9 cellular contexts compared by ENCODE assay signal in genomic region chr10:62047240-62047897, GRCh38.
A peak's percentile ranks its signal among the peaks of the same experiment; 100 is the strongest.
DNase-seq lines count a peak whose midpoint lies in the region; ATAC-seq and TF ChIP-seq lines count a peak whose summit lies in the region.
"Had no signal": no experiment of that assay in that cellular context is flagged by ENCODE, and none has a peak within 500 bp of the region (broad histone marks: within the 10 kb centered on the region; RNA-seq: fewer than 3 reads in every experiment).

No MANE protein-coding gene starts in this region.

- no peak overlapping the region for H2AFZ ChIP-seq in GM23248

- peak overlapping the region; percentile 98 for H3K27ac Mint-ChIP-seq in activated naive CD8-positive, alpha-beta T cell

- no peaks in the 10 kb centered on the region for H3K27me3 Mint-ChIP-seq in activated naive CD8-positive, alpha-beta T cell

- H3K4me3 ChIP-seq in GM23248 (no peak overlapping the region), mucosa of descending colon (no peak overlapping the region)

- peak; percentile 2 for ATAC-seq in mucosa of descending colon
- ATAC-seq in GM18502 (IDR thresholded peaks at IDR 0.05; ENCODE audit: poor library complexity, unreplicated experiment), result no peak

- H3K36me3 ChIP-seq in GM23248 (ENCODE audit: low read depth) (peaks cover 17% of the 10 kb centered on the region), mucosa of descending colon (ENCODE audit: low read depth) (no peaks in the 10 kb centered on the region)

- in situ Hi-C loops in GM23248 (cut with MboI), result loop anchor here (10.0 to 25.0 kb wide), 3 partner anchors 143 to 765 kb away; partner anchors contain the start of genes ADO, ARID5B and EGR2

- peak overlapping the region; percentile 88 for H3K4me3 Mint-ChIP-seq in activated naive CD8-positive, alpha-beta T cell

- peak overlapping the region; percentile 37; the same call in 1 of the 2 replicates for H3K9ac ChIP-seq in GM23248

- H3K27ac ChIP-seq in 22Rv1 (peak overlapping the region; percentile 71), GM23248 (peak overlapping the region; percentile 91)

- no peaks in the 10 kb centered on the region for H3K27me3 ChIP-seq in GM23248 (replicated peaks; ENCODE audit: insufficient read depth)

- no peaks in the 10 kb centered on the region for H3K9me2 ChIP-seq in GM23248 (ENCODE audit: insufficient read depth)

- TF ChIP-seq CTCF in 22Rv1 (IDR thresholded peaks at IDR 0.05), result no peak
- no peak for TF ChIP-seq CTCF in mucosa of descending colon (IDR thresholded peaks at IDR 0.05)

- H3K9me3 ChIP-seq in GM23248 (ENCODE audit: low read depth) (no peaks in the 10 kb centered on the region), mucosa of descending colon (no peaks in the 10 kb centered on the region)

- H3K4me1 Mint-ChIP-seq in activated naive CD8-positive, alpha-beta T cell (ENCODE audit: low read depth), result peaks cover 93% of the 10 kb centered on the region

- peaks cover 89% of the 10 kb centered on the region for H3F3A ChIP-seq in GM23248 (ENCODE audit: insufficient read depth)

- peaks cover 21% of the 10 kb centered on the region for H3K36me3 Mint-ChIP-seq in activated naive CD8-positive, alpha-beta T cell

- H3K79me2 ChIP-seq in GM23248 (ENCODE audit: insufficient read depth), result peaks cover 68% of the 10 kb centered on the region

- no peaks in the 10 kb centered on the region for H3K9me3 Mint-ChIP-seq in activated naive CD8-positive, alpha-beta T cell (ENCODE audit: low read depth)

- 53 to 56% methylated on average over 4 of the region's 4 CpGs for WGBS in GM23248 (ENCODE audit: low coverage in 1 of 2, low lambda C conversion rate in 2 of 2, missing lambda C conversion rate in 2 of 2), 2 experiments

- DNase-seq in GM23248 (peak; percentile 70), mucosa of descending colon (no peak), HPDE6-E6E7 (ENCODE audit: extremely low spot score) (no peak), cerebellar cortex (ENCODE audit: low spot score) (no peak)
- no peak for DNase-seq in stimulated activated CD4-positive, alpha-beta T cell treated with anti-CD3 and anti-CD28 coated beads, Interleukin-2, amount 100 ng/mL, for 24 hours
- DNase-seq: SHP77 treated with DMSO at 0.1 percent for 48 hours had no signal

- H4K20me1 ChIP-seq in GM23248 (ENCODE audit: insufficient read depth), result no peaks in the 10 kb centered on the region

- intact Hi-C loops in mucosa of descending colon (cut with DNase I, micrococcal nuclease), result no loop called here

- peak overlapping the region; percentile 87 for H3K4me2 ChIP-seq in GM23248 (ENCODE audit: unreplicated experiment)

- H3K4me1 ChIP-seq in GM23248 (ENCODE audit: insufficient read depth) (peaks cover 73% of the 10 kb centered on the region), mucosa of descending colon (ENCODE audit: low read depth) (peaks cover 46% of the 10 kb centered on the region)
